ENCODE assay signal across 20 cellular contexts in the genomic region with DNA sequence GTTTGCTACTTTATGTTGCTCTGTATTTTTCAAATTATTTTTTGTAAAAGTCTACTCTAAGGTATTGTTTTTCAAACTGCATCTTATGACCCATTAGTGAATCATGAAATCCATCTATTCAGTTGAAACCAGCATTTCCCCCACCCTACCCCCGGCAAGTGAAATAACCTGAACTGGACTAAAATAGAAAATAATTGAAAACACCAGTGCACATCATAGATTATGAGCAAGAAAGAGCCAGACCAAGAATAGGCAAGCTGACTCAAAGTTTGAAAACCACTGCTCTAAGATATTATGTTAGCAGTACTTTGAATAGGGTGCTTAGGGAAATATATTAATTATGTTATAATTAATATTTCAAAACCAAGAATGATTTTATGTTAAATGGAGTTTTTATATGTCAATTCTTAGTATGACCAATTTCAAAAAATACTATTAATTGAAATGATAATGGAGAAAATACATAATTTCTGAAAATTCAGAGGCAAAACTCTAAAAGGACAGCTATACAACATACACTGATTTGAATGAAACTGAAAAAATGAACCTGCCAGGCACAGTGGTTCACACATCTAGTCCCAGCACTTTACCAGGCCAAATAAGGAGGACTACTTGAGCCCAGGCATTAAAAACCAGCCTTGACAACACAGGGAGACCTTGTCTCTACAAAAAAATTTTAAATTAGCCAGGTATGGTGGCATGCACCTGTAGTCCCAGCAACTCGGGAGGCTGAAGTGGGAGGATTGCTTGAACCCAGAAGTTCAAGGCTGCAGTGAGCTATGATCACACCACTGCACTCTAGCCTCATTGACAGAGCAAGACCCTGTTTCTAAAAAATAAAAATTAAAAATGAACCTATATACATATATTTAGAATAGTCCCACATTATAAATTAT.
DNase-seq lines count a peak whose midpoint lies in the region; ATAC-seq, FAIRE-seq and TF ChIP-seq lines count a peak whose summit lies in the region.
"Had no signal": no experiment of that assay in that cellular context is flagged by ENCODE, and none has a peak within 500 bp of the region (broad histone marks: within the 10 kb centered on the region; RNA-seq: fewer than 3 reads in every experiment).

No MANE protein-coding gene starts in this region.

- peak overlapping the region; percentile 22 for H3K4me2 ChIP-seq in GM12878 (ENCODE audit: control insufficient read depth, insufficient read depth)

- BruUV-seq in GM12878 (replicated peaks; lab: Mats Ljungman, UMichigan) = no TSS peak

- 0% methylated on average over 2 of the region's 2 CpGs for WGBS in GM12878 (ENCODE audit: insufficient coverage, insufficient replicate concordance, low lambda C conversion rate, missing lambda C conversion rate)

- H3K4me1 ChIP-seq in GM12878 (ENCODE audit: control insufficient read depth, insufficient read depth, low read length) = peaks cover 14% of the 10 kb centered on the region
- H3K4me1 ChIP-seq: ascending aorta had no signal

- H2AFZ ChIP-seq in GM12878 (ENCODE audit: control insufficient read depth, low read depth, low read length) = no peak overlapping the region

- H3K27me3 ChIP-seq in GM12878 (replicated peaks in 1 of 2; ENCODE audit: control insufficient read depth in 2 of 2, insufficient read depth in 2 of 2, low read length in 1 of 2) = no peaks in the 10 kb centered on the region
- H3K27me3 ChIP-seq: ascending aorta had no signal

- POLR2A ChIA-PET in GM12878 (lab: Charles Lee) = no interaction called here

- in situ Hi-C loops in GM12878 (cut with MboI) = no loop called here

- TF ChIP-seq POLR2A in GM12878 (IDR thresholded peaks at IDR 0.05; ENCODE audit: low read depth, low read length) = no peak

- no peak; a peak in 1 of 4 replicates for TF ChIP-seq EP300 in GM12878 (IDR thresholded peaks at IDR 0.05; ENCODE audit: borderline replicate concordance in 1 of 2, control insufficient read depth in 1 of 2, low read depth in 2 of 2, low read length in 2 of 2)

- TF ChIP-seq RAD21 in GM12878 (IDR thresholded peaks at IDR 0.05; ENCODE audit: insufficient read depth, low read depth, low read length) = no peak

- SMC1A ChIA-PET in GM12878 (lab: Charles Lee; ENCODE audit: uncharacterized antibody, unreplicated experiment) = interaction anchor here (1.0 kb wide), 1 partner anchor 16 kb away, joined by 4 read pairs; no protein-coding TSS in a partner anchor

- H4K20me1 ChIP-seq in GM12878 (ENCODE audit: control insufficient read depth, insufficient read depth) = no peaks in the 10 kb centered on the region

- H3K9me3 ChIP-seq in GM12878 (replicated peaks; ENCODE audit: control insufficient read depth, insufficient read depth, low read length) = no peaks in the 10 kb centered on the region
- H3K9me3 ChIP-seq: ascending aorta had no signal

- peak; percentile 65 for ATAC-seq in GM18498 (IDR thresholded peaks at IDR 0.05; ENCODE audit: unreplicated experiment)
- ATAC-seq in HG02870 (IDR thresholded peaks at IDR 0.05; ENCODE audit: unreplicated experiment) = peak; percentile 57
- ATAC-seq in GM12878 = peak; percentile 76
- ATAC-seq: stimulated activated naive CD8-positive, alpha-beta T cell treated with anti-CD3 and anti-CD28 coated beads, Interleukin-15, Interleukin-2, amounts not matched to agents 100 U/mL and 50 U/mL, for 24 hours had no signal

- no peak overlapping the region for H3K4me3 ChIP-seq in AG09309 (ENCODE audit: control insufficient read depth, low read depth, low read length)
- no peak overlapping the region for H3K4me3 ChIP-seq in GM12878
- H3K4me3 ChIP-seq: ascending aorta had no signal

- no peak for TF ChIP-seq CTCF in AG09309 (IDR thresholded peaks at IDR 0.05; ENCODE audit: control insufficient read depth, insufficient read depth, low read depth, low read length, missing control alignments)
- TF ChIP-seq CTCF in GM12878 (IDR thresholded peaks at IDR 0.05 in 2 of 3, conservative IDR thresholded peaks at IDR 0.05 in 1 of 3; ENCODE audit: control insufficient read depth in 2 of 3, extremely low read depth in 1 of 3, insufficient read depth in 1 of 3, low read depth in 3 of 3, low read length in 3 of 3) = no peak

- CTCF ChIA-PET in GM12878 (lab: Yijun Ruan, JAX) = interaction anchor here (1.2 kb wide), 1 partner anchor 22 kb away, joined by 3 read pairs; no protein-coding TSS in a partner anchor

- peak overlapping the region; percentile 7; the same call in 1 of the 2 replicates for H3K27ac ChIP-seq in GM12878 (ENCODE audit: control insufficient read depth, insufficient read depth)
- H3K27ac ChIP-seq: ascending aorta had no signal

- RAD21 ChIA-PET in GM12878 (lab: Charles Lee; ENCODE audit: unreplicated experiment) = no interaction called here

- no peak for FAIRE-seq in GM12878 (lab: Jason Lieb, UNC)
- FAIRE-seq: GM19239, RCC 7860, TTC549 had no signal

- no peaks in the 10 kb centered on the region for H3K36me3 ChIP-seq in GM12878 (ENCODE audit: control insufficient read depth in 2 of 2, insufficient read depth in 2 of 2, low read length in 1 of 2)
- H3K36me3 ChIP-seq: ascending aorta had no signal

- no peak overlapping the region for H3K9ac ChIP-seq in GM12878 (ENCODE audit: control insufficient read depth, insufficient read depth, low read length)

- no peaks in the 10 kb centered on the region for H3K79me2 ChIP-seq in GM12878 (ENCODE audit: control insufficient read depth, insufficient read depth, low read length)

- intact Hi-C loops in GM12878 (cut with micrococcal nuclease; ENCODE audit: unreplicated experiment) = no loop called here

- peak; percentile 18 for DNase-seq in AG09309 (ENCODE audit: low read depth)
- no peak for DNase-seq in GM12878 (ENCODE audit: low read depth, low spot score)
- DNase-seq in NCI-H524 (lab: John Stamatoyannopoulos, UW) = no peak
- no peak for DNase-seq in CD1c-positive myeloid dendritic cell (ENCODE audit: extremely low spot score)
- DNase-seq in NCI-H146 (lab: John Stamatoyannopoulos, UW) = no peak
- no peak for DNase-seq in activated T-cell treated with anti-CD3 and anti-CD28 coated beads for 4 hours
- DNase-seq: activated CD4-positive, alpha-beta T cell treated with anti-CD3 and anti-CD28 coated beads, Interleukin-2, amount 10 ng/mL, durations not matched to agents 7 days and 5 days; activated naive CD4-positive, alpha-beta T cell treated with Interleukin-2 at 50 U/mL for 16 hours; endodermal cell; HFFc6; NCI-H1105 treated with DMSO at 0.1 percent for 48 hours; NCI-H2171 treated with DMSO at 0.1 percent for 48 hours; nephron progenitor cell; stimulated activated naive CD8-positive, alpha-beta T cell treated with anti-CD3 and anti-CD28 coated beads, Interleukin-15, Interleukin-2, amounts not matched to agents 100 U/mL and 50 U/mL, for 24 hours had no signal

TF ChIP-seq in GM12878, 131 proteins besides CTCF, POLR2A, EP300 and RAD21 (continues in another document):
- TF ChIP-seq ETV6 (conservative IDR thresholded peaks at IDR 0.05 in 1 of 2, IDR thresholded peaks at IDR 0.05 in 1 of 2; ENCODE audit: borderline replicate concordance in 1 of 2, low read depth in 1 of 2) = 0 out of 4 replicates have a peak, but pooled peaks of 1 of the 2 experiments have one; percentile 22
- TF ChIP-seq MEF2A (IDR thresholded peaks at IDR 0.05; ENCODE audit: insufficient read depth, low read depth, low read length) = peak; percentile 93
- no peak for TF ChIP-seq TBL1XR1 (IDR thresholded peaks at IDR 0.05; ENCODE audit: low read depth, low read length)
- no peak for TF ChIP-seq LARP7 (IDR thresholded peaks at IDR 0.05)
- peak; percentile 38; the same call in 1 of the 2 replicates for TF ChIP-seq ZBED1 (IDR thresholded peaks at IDR 0.05; ENCODE audit: borderline replicate concordance)
- TF ChIP-seq SIX5 (IDR thresholded peaks at IDR 0.05; ENCODE audit: low read depth, low read length, severe bottlenecking) = no peak
- TF ChIP-seq, protein P1, sequence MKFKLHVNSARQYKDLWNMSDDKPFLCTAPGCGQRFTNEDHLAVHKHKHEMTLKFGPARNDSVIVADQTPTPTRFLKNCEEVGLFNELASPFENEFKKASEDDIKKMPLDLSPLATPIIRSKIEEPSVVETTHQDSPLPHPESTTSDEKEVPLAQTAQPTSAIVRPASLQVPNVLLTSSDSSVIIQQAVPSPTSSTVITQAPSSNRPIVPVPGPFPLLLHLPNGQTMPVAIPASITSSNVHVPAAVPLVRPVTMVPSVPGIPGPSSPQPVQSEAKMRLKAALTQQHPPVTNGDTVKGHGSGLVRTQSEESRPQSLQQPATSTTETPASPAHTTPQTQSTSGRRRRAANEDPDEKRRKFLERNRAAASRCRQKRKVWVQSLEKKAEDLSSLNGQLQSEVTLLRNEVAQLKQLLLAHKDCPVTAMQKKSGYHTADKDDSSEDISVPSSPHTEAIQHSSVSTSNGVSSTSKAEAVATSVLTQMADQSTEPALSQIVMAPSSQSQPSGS (IDR thresholded peaks at IDR 0.05; ENCODE audit: low read length) = peak; percentile 63; the same call in 1 of the 2 replicates
- no peak for TF ChIP-seq TAF1 (IDR thresholded peaks at IDR 0.05; ENCODE audit: borderline replicate concordance, low read depth, low read length)
- TF ChIP-seq USF2 (IDR thresholded peaks at IDR 0.05; ENCODE audit: borderline replicate concordance, low read depth, low read length) = no peak
- TF ChIP-seq NFIC (IDR thresholded peaks at IDR 0.05; ENCODE audit: low read depth, low read length) = peak; percentile 84
- no peak for TF ChIP-seq NR2C2 (IDR thresholded peaks at IDR 0.05; ENCODE audit: borderline replicate concordance, control insufficient read depth, insufficient read length, low read depth)
- no peak for TF ChIP-seq ZNF384 (IDR thresholded peaks at IDR 0.05; ENCODE audit: borderline replicate concordance, low read depth, low read length)
- no peak for TF ChIP-seq SUZ12 (IDR thresholded peaks at IDR 0.05; ENCODE audit: unreplicated experiment)
- TF ChIP-seq PAX5 (IDR thresholded peaks at IDR 0.05; ENCODE audit: borderline replicate concordance, low read depth, low read length) = no peak
- peak; percentile 76; the same call in 1 of the 2 replicates for TF ChIP-seq FOXM1 (IDR thresholded peaks at IDR 0.05; ENCODE audit: low read depth, low read length)
- no peak for TF ChIP-seq TCF3 (IDR thresholded peaks at IDR 0.05; ENCODE audit: borderline replicate concordance, insufficient read depth, low read depth, low read length)
- 0 out of 2 replicates have a peak, but pooled peaks have one; percentile 43 for TF ChIP-seq CREM (IDR thresholded peaks at IDR 0.05; ENCODE audit: low read depth)
- TF ChIP-seq ZSCAN29 (IDR thresholded peaks at IDR 0.05) = no peak
